Comparison of ENCODE assay signal across 1 cellular context in the genomic region with DNA sequence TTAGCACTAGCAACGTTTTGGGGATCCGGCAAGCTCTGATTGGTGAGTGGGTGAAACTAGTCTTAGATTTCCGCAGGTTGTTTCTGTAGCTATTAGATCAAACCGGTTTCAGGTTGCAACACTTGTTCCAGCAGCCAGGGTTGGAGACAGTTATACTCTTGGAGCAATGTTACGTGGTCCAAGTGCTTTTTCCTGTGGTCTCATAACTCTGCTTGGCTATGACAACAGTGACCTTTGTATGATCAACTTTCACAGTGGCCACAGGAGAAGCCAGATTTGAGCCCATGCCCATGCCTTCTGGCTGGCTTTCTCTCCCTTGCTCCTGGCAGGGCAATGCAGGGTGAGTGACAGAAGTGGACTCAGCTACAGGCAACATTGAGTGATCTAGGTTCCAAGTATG.
TF ChIP-seq lines count a peak whose summit lies in the region.

No MANE protein-coding gene starts in this region.

TF ChIP-seq in H1, 55 proteins besides CTCF, POLR2A, EP300 and RAD21:
- TF ChIP-seq RFX5 (IDR thresholded peaks at IDR 0.05; ENCODE audit: borderline replicate concordance, low read depth, low read length) (no peak), CHD1 (IDR thresholded peaks at IDR 0.05; ENCODE audit: low read depth, low read length) (no peak), JUND (IDR thresholded peaks at IDR 0.05; ENCODE audit: low read length) (no peak), KDM4A (IDR thresholded peaks at IDR 0.05; ENCODE audit: low read depth, low read length, severe bottlenecking) (no peak), SAP30 (IDR thresholded peaks at IDR 0.05; ENCODE audit: insufficient read depth, insufficient replicate concordance, low read length) (no peak), ZNF274 (IDR thresholded peaks at IDR 0.05; ENCODE audit: borderline replicate concordance, extremely low read depth, low read length) (no peak), POLR2AphosphoS5 (IDR thresholded peaks at IDR 0.05; ENCODE audit: low read depth, low read length) (no peak), ASH2L (IDR thresholded peaks at IDR 0.05; ENCODE audit: low read length) (no peak), CHD2 (IDR thresholded peaks at IDR 0.05; ENCODE audit: low read length) (no peak), EZH2 (IDR thresholded peaks at IDR 0.05; ENCODE audit: low read depth, low read length, severe bottlenecking) (no peak), TBP (IDR thresholded peaks at IDR 0.05; ENCODE audit: low read depth, low read length) (no peak), BRCA1 (IDR thresholded peaks at IDR 0.05; ENCODE audit: low read depth, low read length) (no peak), SIN3A (conservative IDR thresholded peaks at IDR 0.05 in 1 of 2, IDR thresholded peaks at IDR 0.05 in 1 of 2; ENCODE audit: low read depth in 1 of 2, low read length in 2 of 2) (no peak), BCL11A (IDR thresholded peaks at IDR 0.05; ENCODE audit: low read depth in 2 of 2, low read length in 2 of 2) (no peak)
- TF ChIP-seq, protein P1, sequence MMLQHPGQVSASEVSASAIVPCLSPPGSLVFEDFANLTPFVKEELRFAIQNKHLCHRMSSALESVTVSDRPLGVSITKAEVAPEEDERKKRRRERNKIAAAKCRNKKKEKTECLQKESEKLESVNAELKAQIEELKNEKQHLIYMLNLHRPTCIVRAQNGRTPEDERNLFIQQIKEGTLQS (IDR thresholded peaks at IDR 0.05; ENCODE audit: insufficient read depth, low read depth, low read length) = no peak
